ENCODE assay signal across 7 cellular contexts in the genomic region with DNA sequence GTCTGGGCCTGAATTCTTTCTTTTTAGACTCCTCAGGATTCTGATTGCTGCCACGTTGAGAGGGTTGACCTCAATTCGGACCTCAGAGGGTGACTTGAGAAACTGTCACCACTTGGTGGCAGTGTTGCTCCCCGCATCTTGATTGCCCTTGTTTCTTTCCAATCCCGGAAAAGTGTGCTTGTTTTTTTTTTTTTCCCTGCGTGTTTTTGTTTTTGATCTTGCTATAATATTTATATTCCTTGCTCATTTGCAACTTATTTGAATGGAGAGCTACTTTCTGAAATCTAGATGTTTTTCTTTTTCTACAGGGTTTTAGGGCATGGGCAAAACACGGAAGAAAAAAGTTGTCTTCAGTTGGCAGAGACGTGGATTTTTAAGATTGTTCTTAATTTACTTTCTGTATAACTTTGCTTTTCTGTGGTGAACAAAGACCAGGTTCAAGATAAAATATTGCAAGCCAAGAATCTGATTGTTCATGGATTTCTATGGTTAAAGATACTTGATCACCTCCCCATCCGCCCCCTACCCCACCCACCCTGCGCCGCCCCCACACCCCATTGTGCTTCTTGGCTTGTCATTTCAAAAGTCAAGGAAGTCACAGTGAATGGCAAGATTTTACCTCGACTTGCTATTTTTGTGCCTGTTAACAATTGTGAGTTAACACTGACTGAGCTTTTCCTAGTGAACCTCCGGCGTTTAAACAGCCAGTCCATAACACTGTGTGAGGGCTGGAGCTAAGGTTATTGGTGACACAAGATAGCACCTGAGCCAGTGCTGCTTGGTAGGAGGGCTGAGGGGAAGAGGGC.
DNase-seq lines count a peak whose midpoint lies in the region; FAIRE-seq and TF ChIP-seq lines count a peak whose summit lies in the region.

No MANE protein-coding gene starts in this region.

- H3K27ac ChIP-seq in parathyroid adenoma (no peak overlapping the region), thymus (ENCODE audit: low read depth) (peak overlapping the region; percentile 61)

- 48% methylated on average over 13 of the region's 13 CpGs for WGBS in thymus

- TF ChIP-seq EP300 in Ishikawa (IDR thresholded peaks at IDR 0.05; ENCODE audit: borderline replicate concordance) = no peak

- no peak overlapping the region for H3K4me2 ChIP-seq in parathyroid adenoma (ENCODE audit: low read length)

- H3K36me3 ChIP-seq in parathyroid adenoma (ENCODE audit: control insufficient read depth, insufficient read depth, low read length) = no peaks in the 10 kb centered on the region
- peaks cover 32% of the 10 kb centered on the region for H3K36me3 ChIP-seq in thymus (ENCODE audit: control insufficient read depth, insufficient read depth)

- H3K4me3 ChIP-seq in parathyroid adenoma (ENCODE audit: low read depth, low read length) (no peak overlapping the region), thymus (ENCODE audit: low read length) (peak overlapping the region; percentile 18)

- H3K27me3 ChIP-seq in parathyroid adenoma (ENCODE audit: control insufficient read depth, insufficient read depth, low read length) (no peaks in the 10 kb centered on the region), thymus (ENCODE audit: control insufficient read depth, insufficient read depth) (no peaks in the 10 kb centered on the region)

- peak; percentile 86 for TF ChIP-seq RAD21 in Ishikawa (IDR thresholded peaks at IDR 0.05; ENCODE audit: low read depth)

- TF ChIP-seq CTCF in parathyroid adenoma (IDR thresholded peaks at IDR 0.05) = peak; percentile 72

- peak; percentile 39 for DNase-seq in GM12891 (ENCODE audit: insufficient read length, low spot score)
- DNase-seq in SK-N-DZ (ENCODE audit: low spot score) = peak; percentile 69
- DNase-seq in activated naive CD4-positive, alpha-beta T cell treated with Interleukin-2 at 50 U/mL for 16 hours = peak; percentile 70
- DNase-seq in germinal center (ENCODE audit: low spot score) = peak; percentile 62

- no peak overlapping the region for H3K9ac ChIP-seq in parathyroid adenoma

- H3K9me3 ChIP-seq in parathyroid adenoma (ENCODE audit: control insufficient read depth, low read length) (no peaks in the 10 kb centered on the region), thymus (ENCODE audit: control insufficient read depth) (no peaks in the 10 kb centered on the region)

- H3K79me2 ChIP-seq in parathyroid adenoma = peaks cover 6% of the 10 kb centered on the region

- no peaks in the 10 kb centered on the region for H3K4me1 ChIP-seq in parathyroid adenoma
- no peaks in the 10 kb centered on the region for H3K4me1 ChIP-seq in thymus (ENCODE audit: control insufficient read depth, insufficient read depth, low read length)

- H2AFZ ChIP-seq in parathyroid adenoma = no peak overlapping the region

- peak; percentile 94 for FAIRE-seq in GM12891 (lab: Jason Lieb, UNC)

- TF ChIP-seq POLR2A in GM12891 (IDR thresholded peaks at IDR 0.05; ENCODE audit: low read depth, low read length) = no peak

TF ChIP-seq in GM12891, 5 proteins besides CTCF, POLR2A, EP300 and RAD21:
- TF ChIP-seq POLR2AphosphoS5 (IDR thresholded peaks at IDR 0.05; ENCODE audit: low read depth, low read length) (no peak), POU2F2 (IDR thresholded peaks at IDR 0.05; ENCODE audit: low read depth, low read length) (0 out of 2 replicates have a peak, but pooled peaks have one; percentile 26)

TF ChIP-seq in Ishikawa, 13 proteins besides CTCF, POLR2A, EP300 and RAD21:
- TF ChIP-seq NFIC (IDR thresholded peaks at IDR 0.05) (no peak), TCF12 (IDR thresholded peaks at IDR 0.05; ENCODE audit: low read depth) (no peak), YY1 (IDR thresholded peaks at IDR 0.05; ENCODE audit: low read depth) (no peak), CREB1 (IDR thresholded peaks at IDR 0.05; ENCODE audit: low read depth) (no peak), REST (IDR thresholded peaks at IDR 0.05; ENCODE audit: low read depth) (no peak), TEAD4 (IDR thresholded peaks at IDR 0.05) (no peak), USF1 (IDR thresholded peaks at IDR 0.05) (no peak), ZBTB7A (IDR thresholded peaks at IDR 0.05; ENCODE audit: low read depth) (no peak), TAF1 (IDR thresholded peaks at IDR 0.05; ENCODE audit: low read depth) (no peak), FOXM1 (IDR thresholded peaks at IDR 0.05; ENCODE audit: borderline replicate concordance, low read depth) (no peak), EGR1 (IDR thresholded peaks at IDR 0.05) (no peak), CEBPB (IDR thresholded peaks at IDR 0.05) (no peak)
- TF ChIP-seq, protein P1, sequence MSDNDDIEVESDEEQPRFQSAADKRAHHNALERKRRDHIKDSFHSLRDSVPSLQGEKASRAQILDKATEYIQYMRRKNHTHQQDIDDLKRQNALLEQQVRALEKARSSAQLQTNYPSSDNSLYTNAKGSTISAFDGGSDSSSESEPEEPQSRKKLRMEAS (IDR thresholded peaks at IDR 0.05) = no peak
